8 cellular contexts compared by ENCODE assay signal in genomic region chr18:40063488-40063887, GRCh38.
"Had no signal": no experiment of that assay in that cellular context is flagged by ENCODE, and none has a peak within 500 bp of the region (broad histone marks: within the 10 kb centered on the region; RNA-seq: fewer than 3 reads in every experiment).

No MANE protein-coding gene starts in this region.

- DNase-seq: IMR-90, KBM-7, KG1 had no signal

- H3K27ac ChIP-seq: HL-60, KMS-11 had no signal

- H3K4me3 ChIP-seq: K562 had no signal

- H3K4me2 ChIP-seq: KMS-11 had no signal

- H3K9ac ChIP-seq: KMS-11 had no signal

- ATAC-seq: HepG2, K562 had no signal

- FAIRE-seq: HepG2, HTR-8/SVneo, K562 had no signal
